ENCODE assay signal across 8 cellular contexts in the genomic region with DNA sequence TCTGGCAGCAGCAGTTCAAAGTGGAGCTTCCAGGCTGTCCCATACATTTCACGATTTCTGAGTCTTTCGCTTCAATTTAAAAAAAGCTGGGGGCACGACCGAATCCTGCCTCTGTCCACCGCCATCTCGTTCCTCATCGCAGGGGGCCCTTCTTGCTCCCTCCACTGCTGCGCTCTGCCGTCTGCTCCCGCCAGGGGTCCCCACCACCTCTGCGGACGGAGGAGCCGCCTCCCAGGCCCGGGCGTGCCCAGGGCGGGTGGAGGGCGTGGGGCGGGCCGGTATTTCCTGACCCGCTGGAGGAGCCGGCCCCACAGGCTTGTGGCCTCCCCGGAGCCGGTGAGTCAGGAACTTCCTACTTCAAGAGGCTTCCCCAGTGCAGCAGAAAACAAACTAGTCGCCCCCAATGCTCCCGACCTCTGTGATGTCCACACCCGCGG. TPM values are rescaled to one million over a fixed set of nuclear protein-coding genes. Genes with fewer than 3 reads are reported as not detected.
DNase-seq lines count a peak whose midpoint lies in the region; ATAC-seq and TF ChIP-seq lines count a peak whose summit lies in the region.

No MANE protein-coding gene starts in this region.

- H3K4me3 Mint-ChIP-seq in WTC11, result peak overlapping the region; percentile 63

- CTCF ChIA-PET in WTC11 (lab: Charles Lee), result interaction anchor here (0.7 to 1.5 kb wide), 6 partner anchors 10 to 221 kb away, joined by 3 to 5 read pairs (median 4); no protein-coding TSS in a partner anchor

- peaks cover 5 to 14% of the 10 kb centered on the region in 2 donors for H3K4me1 ChIP-seq in breast epithelium

- no peaks in the 10 kb centered on the region for H3K36me3 Mint-ChIP-seq in WTC11

- peaks cover 59% of the 10 kb centered on the region for H3K4me1 Mint-ChIP-seq in WTC11

- no peaks in the 10 kb centered on the region for H3K27me3 Mint-ChIP-seq in WTC11 (ENCODE audit: low read depth)

- H3K9me3 Mint-ChIP-seq in WTC11, result no peaks in the 10 kb centered on the region

- TF ChIP-seq CTCF in WTC11 (IDR thresholded peaks at IDR 0.05), result peak; percentile 45; the same call in 1 of the 2 replicates
- TF ChIP-seq CTCF in breast epithelium (IDR thresholded peaks at IDR 0.05), result peak; percentile 92 to 99 (median 99)

- peak overlapping the region; percentile 81 to 92 for H3K27ac ChIP-seq in breast epithelium

- H3K36me3 ChIP-seq in breast epithelium, result no peaks in the 10 kb centered on the region

- TF ChIP-seq POLR2A in breast epithelium (IDR thresholded peaks at IDR 0.05), result no peak

- H3K27me3 ChIP-seq in breast epithelium, result no peaks in the 10 kb centered on the region

- POLR2A ChIA-PET in WTC11 (lab: Charles Lee), result interaction anchor here (0.6 kb wide), 1 partner anchor 498 kb away, joined by 4 read pairs; no protein-coding TSS in a partner anchor

- ATAC-seq in HG02610 (IDR thresholded peaks at IDR 0.05; ENCODE audit: unreplicated experiment), result peak; percentile 17
- ATAC-seq in WTC11, result peak; percentile 38
- no peak for ATAC-seq in GM19455 (IDR thresholded peaks at IDR 0.05; ENCODE audit: unreplicated experiment)

- DNase-seq in ELR (ENCODE audit: low read depth) (peak; percentile 97), NCI-H2107 treated with DMSO at 0.1 percent for 48 hours (lab: John Stamatoyannopoulos, UW; ENCODE audit: unreplicated experiment) (peak; percentile 43), WTC11 (ENCODE audit: low spot score) (peak; percentile 91), breast epithelium (ENCODE audit: low spot score in 2 of 2) (peak; percentile 86 to 93), iris pigment epithelial cell (ENCODE audit: low read depth) (peak; percentile 95), smooth muscle cell of the brain vasculature (ENCODE audit: low read depth, low spot score) (peak; percentile 56)

- H3K4me3 ChIP-seq in breast epithelium, result peak overlapping the region; percentile 25 to 70 (median 50)

- no peak overlapping the region for H3K27ac Mint-ChIP-seq in WTC11

- H3K9me3 ChIP-seq in breast epithelium, result no peaks in the 10 kb centered on the region

- intact Hi-C loops in breast epithelium (cut with DNase I; ENCODE audit: low total_unique reads), result loop anchor here (10.0 kb wide), 1 partner anchor 159 kb away; a partner anchor contains a TSS

TF ChIP-seq in WTC11, 78 proteins besides CTCF, POLR2A, EP300 and RAD21:
- no peak for TF ChIP-seq CREB1 (CRISPR knock-in tag; IDR thresholded peaks at IDR 0.05)
- TF ChIP-seq, protein P1, sequence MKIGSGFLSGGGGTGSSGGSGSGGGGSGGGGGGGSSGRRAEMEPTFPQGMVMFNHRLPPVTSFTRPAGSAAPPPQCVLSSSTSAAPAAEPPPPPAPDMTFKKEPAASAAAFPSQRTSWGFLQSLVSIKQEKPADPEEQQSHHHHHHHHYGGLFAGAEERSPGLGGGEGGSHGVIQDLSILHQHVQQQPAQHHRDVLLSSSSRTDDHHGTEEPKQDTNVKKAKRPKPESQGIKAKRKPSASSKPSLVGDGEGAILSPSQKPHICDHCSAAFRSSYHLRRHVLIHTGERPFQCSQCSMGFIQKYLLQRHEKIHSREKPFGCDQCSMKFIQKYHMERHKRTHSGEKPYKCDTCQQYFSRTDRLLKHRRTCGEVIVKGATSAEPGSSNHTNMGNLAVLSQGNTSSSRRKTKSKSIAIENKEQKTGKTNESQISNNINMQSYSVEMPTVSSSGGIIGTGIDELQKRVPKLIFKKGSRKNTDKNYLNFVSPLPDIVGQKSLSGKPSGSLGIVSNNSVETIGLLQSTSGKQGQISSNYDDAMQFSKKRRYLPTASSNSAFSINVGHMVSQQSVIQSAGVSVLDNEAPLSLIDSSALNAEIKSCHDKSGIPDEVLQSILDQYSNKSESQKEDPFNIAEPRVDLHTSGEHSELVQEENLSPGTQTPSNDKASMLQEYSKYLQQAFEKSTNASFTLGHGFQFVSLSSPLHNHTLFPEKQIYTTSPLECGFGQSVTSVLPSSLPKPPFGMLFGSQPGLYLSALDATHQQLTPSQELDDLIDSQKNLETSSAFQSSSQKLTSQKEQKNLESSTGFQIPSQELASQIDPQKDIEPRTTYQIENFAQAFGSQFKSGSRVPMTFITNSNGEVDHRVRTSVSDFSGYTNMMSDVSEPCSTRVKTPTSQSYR (CRISPR knock-in tag; IDR thresholded peaks at IDR 0.05), result no peak
- peak; percentile 74; the same call in 1 of the 2 replicates for TF ChIP-seq SP1 (CRISPR knock-in tag; conservative IDR thresholded peaks at IDR 0.05)
- TF ChIP-seq CBFB (CRISPR knock-in tag; IDR thresholded peaks at IDR 0.05; ENCODE audit: low read depth), result no peak
- peak; percentile 52; the same call in 1 of the 2 replicates for TF ChIP-seq FOXP1 (CRISPR knock-in tag; IDR thresholded peaks at IDR 0.05; ENCODE audit: borderline replicate concordance)
- TF ChIP-seq, protein P2, sequence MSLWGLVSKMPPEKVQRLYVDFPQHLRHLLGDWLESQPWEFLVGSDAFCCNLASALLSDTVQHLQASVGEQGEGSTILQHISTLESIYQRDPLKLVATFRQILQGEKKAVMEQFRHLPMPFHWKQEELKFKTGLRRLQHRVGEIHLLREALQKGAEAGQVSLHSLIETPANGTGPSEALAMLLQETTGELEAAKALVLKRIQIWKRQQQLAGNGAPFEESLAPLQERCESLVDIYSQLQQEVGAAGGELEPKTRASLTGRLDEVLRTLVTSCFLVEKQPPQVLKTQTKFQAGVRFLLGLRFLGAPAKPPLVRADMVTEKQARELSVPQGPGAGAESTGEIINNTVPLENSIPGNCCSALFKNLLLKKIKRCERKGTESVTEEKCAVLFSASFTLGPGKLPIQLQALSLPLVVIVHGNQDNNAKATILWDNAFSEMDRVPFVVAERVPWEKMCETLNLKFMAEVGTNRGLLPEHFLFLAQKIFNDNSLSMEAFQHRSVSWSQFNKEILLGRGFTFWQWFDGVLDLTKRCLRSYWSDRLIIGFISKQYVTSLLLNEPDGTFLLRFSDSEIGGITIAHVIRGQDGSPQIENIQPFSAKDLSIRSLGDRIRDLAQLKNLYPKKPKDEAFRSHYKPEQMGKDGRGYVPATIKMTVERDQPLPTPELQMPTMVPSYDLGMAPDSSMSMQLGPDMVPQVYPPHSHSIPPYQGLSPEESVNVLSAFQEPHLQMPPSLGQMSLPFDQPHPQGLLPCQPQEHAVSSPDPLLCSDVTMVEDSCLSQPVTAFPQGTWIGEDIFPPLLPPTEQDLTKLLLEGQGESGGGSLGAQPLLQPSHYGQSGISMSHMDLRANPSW (CRISPR knock-in tag; conservative IDR thresholded peaks at IDR 0.05; ENCODE audit: low read depth), result no peak
- TF ChIP-seq NFYB (CRISPR knock-in tag; conservative IDR thresholded peaks at IDR 0.05; ENCODE audit: low read depth), result no peak
- TF ChIP-seq ZNF396 (CRISPR knock-in tag; IDR thresholded peaks at IDR 0.05; ENCODE audit: borderline replicate concordance), result no peak
- 0 out of 2 replicates have a peak, but pooled peaks have one; percentile 7 for TF ChIP-seq TEAD1 (CRISPR knock-in tag; IDR thresholded peaks at IDR 0.05)
- TF ChIP-seq, protein P3, sequence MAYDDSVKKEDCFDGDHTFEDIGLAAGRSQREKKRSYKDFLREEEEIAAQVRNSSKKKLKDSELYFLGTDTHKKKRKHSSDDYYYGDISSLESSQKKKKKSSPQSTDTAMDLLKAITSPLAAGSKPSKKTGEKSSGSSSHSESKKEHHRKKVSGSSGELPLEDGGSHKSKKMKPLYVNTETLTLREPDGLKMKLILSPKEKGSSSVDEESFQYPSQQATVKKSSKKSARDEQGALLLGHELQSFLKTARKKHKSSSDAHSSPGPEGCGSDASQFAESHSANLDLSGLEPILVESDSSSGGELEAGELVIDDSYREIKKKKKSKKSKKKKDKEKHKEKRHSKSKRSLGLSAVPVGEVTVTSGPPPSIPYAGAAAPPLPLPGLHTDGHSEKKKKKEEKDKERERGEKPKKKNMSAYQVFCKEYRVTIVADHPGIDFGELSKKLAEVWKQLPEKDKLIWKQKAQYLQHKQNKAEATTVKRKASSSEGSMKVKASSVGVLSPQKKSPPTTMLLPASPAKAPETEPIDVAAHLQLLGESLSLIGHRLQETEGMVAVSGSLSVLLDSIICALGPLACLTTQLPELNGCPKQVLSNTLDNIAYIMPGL (CRISPR knock-in tag; IDR thresholded peaks at IDR 0.05), result peak; percentile 62; the same call in 1 of the 2 replicates
- peak; percentile 73 for TF ChIP-seq ZNF423 (CRISPR knock-in tag; IDR thresholded peaks at IDR 0.05)
- no peak for TF ChIP-seq ETV6 (CRISPR knock-in tag; IDR thresholded peaks at IDR 0.05)
- TF ChIP-seq, protein P4, sequence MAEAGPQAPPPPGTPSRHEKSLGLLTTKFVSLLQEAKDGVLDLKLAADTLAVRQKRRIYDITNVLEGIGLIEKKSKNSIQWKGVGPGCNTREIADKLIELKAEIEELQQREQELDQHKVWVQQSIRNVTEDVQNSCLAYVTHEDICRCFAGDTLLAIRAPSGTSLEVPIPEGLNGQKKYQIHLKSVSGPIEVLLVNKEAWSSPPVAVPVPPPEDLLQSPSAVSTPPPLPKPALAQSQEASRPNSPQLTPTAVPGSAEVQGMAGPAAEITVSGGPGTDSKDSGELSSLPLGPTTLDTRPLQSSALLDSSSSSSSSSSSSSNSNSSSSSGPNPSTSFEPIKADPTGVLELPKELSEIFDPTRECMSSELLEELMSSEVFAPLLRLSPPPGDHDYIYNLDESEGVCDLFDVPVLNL (CRISPR knock-in tag; IDR thresholded peaks at IDR 0.05; ENCODE audit: borderline replicate concordance, low read depth), result no peak

RNA-seq across cellular contexts. Expression of a gene that starts 50.4 kb away (rescaled TPM):
- total RNA-seq in WTC11 (2021) (23.7 to 29.3 TPM (median 24.0 TPM) in 3 replicates), breast epithelium (10 to 100 TPM; 15.0 to 30.9 (median 22.3) TPM)

RNA-seq across cellular contexts. Expression of a gene that starts 50.6 kb away (rescaled TPM):
- total RNA-seq in WTC11 (2021), result 34.1 to 36.8 TPM (median 36.4 TPM) in 3 replicates
- total RNA-seq in breast epithelium, result 100 to 1,000 TPM in 1 of 3 donors, 10 to 100 TPM in 2; 56.7 to 189 (median 57.8) TPM

Comparison
In these comparisons a context has a peak if more than half of its experiments do, and no peak if none do; other contexts are left out.
1. DNase-seq: peak in every context shown above with its lines; median percentile 97 in ELR; 95 in iris pigment epithelial cell; 91 in WTC11; 90 in breast epithelium; 56 in smooth muscle cell of the brain vasculature; 43 in NCI-H2107 treated with DMSO at 0.1 percent for 48 hours.